ENCODE assay signal across 9 cellular contexts in the genomic region with DNA sequence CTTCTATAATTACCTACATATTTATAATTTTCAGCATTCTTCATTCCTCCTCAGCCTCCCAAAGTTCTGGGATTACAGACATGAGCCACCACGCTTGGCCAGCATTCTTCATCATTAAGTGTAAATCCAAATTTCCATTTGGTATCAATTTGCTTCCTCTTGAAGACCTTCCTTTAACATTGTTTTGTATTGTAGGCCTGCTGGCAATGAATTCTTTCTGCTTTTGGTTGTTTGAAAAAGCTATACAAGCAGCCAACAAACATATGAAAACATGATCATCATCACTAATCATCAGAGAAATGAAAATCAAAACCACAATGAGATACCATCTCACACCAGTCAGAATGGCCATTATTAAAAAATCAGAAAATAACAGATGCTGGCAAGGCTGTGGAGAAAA. TPM values are rescaled to one million over a fixed set of nuclear protein-coding genes. Genes with fewer than 3 reads are reported as not detected.
"Had no signal": no experiment of that assay in that cellular context is flagged by ENCODE, and none has a peak within 500 bp of the region (broad histone marks: within the 10 kb centered on the region; RNA-seq: fewer than 3 reads in every experiment).

No MANE protein-coding gene starts in this region.

- H3K9ac ChIP-seq: GM23248 had no signal

- H3K27ac Mint-ChIP-seq: HFFc6 had no signal

- H3K27ac ChIP-seq: GM23248 had no signal

- DNase-seq: GM23248, GOT3, H7, HFFc6, IMR-90, KG1 had no signal

- H3K36me3 ChIP-seq: HAP-1 had no signal

- H3K4me1 ChIP-seq: HAP-1 had no signal

- H3K9me3 ChIP-seq: HAP-1 had no signal

- H2AFZ ChIP-seq: GM23248 had no signal

- H3K4me3 Mint-ChIP-seq: HFFc6 had no signal

- H3K9me3 Mint-ChIP-seq: HFFc6 had no signal

- H3K4me3 ChIP-seq: GM23248, HAP-1, K562 had no signal

RNA-seq across cellular contexts. Expression of a gene that starts 56.4 kb away (rescaled TPM):
- total RNA-seq: HT-29, K562 had no signal
